1 cellular context compared by ENCODE assay signal in the genomic region with DNA sequence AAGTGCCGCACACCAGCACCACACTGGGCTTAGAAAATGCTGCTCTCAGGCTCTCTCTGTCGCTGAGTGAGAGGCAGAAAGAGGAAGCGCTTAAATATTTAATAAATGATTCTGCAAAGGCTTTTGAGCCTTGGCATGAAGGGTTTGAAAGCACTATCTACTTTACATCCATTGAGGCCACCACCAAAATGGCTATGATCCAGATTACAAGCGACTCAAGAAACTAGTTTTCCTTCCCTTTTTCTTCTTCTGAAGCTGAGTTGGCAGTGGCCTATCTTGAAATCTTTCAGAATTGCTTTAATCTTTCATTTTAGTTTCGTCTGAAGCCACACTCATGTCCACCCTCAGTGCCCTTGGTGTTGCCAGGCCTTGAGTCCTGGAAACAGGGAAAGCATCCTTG.
TF ChIP-seq lines count a peak whose summit lies in the region.

No MANE protein-coding gene starts in this region.

TF ChIP-seq in GM23338, 12 proteins besides CTCF, POLR2A, EP300 and RAD21 (continued from another document):
- TF ChIP-seq, protein P1, sequence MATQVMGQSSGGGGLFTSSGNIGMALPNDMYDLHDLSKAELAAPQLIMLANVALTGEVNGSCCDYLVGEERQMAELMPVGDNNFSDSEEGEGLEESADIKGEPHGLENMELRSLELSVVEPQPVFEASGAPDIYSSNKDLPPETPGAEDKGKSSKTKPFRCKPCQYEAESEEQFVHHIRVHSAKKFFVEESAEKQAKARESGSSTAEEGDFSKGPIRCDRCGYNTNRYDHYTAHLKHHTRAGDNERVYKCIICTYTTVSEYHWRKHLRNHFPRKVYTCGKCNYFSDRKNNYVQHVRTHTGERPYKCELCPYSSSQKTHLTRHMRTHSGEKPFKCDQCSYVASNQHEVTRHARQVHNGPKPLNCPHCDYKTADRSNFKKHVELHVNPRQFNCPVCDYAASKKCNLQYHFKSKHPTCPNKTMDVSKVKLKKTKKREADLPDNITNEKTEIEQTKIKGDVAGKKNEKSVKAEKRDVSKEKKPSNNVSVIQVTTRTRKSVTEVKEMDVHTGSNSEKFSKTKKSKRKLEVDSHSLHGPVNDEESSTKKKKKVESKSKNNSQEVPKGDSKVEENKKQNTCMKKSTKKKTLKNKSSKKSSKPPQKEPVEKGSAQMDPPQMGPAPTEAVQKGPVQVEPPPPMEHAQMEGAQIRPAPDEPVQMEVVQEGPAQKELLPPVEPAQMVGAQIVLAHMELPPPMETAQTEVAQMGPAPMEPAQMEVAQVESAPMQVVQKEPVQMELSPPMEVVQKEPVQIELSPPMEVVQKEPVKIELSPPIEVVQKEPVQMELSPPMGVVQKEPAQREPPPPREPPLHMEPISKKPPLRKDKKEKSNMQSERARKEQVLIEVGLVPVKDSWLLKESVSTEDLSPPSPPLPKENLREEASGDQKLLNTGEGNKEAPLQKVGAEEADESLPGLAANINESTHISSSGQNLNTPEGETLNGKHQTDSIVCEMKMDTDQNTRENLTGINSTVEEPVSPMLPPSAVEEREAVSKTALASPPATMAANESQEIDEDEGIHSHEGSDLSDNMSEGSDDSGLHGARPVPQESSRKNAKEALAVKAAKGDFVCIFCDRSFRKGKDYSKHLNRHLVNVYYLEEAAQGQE (IDR thresholded peaks at IDR 0.05; ENCODE audit: unreplicated experiment): no peak
- TF ChIP-seq CREB1 (CRISPR knock-in tag; IDR thresholded peaks at IDR 0.05; ENCODE audit: low read depth) (no peak), EZH2 (IDR thresholded peaks at IDR 0.05; ENCODE audit: low read depth, unreplicated experiment) (no peak), JUNB (IDR thresholded peaks at IDR 0.05; ENCODE audit: unreplicated experiment) (no peak), EZH2phosphoT487 (IDR thresholded peaks at IDR 0.05; ENCODE audit: unreplicated experiment) (no peak), ZNF114 (CRISPR knock-in tag; IDR thresholded peaks at IDR 0.05) (no peak), POLR2AphosphoS5 (IDR thresholded peaks at IDR 0.05; ENCODE audit: low read depth) (no peak), STAT1 (IDR thresholded peaks at IDR 0.05; ENCODE audit: unreplicated experiment) (no peak)
- TF ChIP-seq, protein P2, sequence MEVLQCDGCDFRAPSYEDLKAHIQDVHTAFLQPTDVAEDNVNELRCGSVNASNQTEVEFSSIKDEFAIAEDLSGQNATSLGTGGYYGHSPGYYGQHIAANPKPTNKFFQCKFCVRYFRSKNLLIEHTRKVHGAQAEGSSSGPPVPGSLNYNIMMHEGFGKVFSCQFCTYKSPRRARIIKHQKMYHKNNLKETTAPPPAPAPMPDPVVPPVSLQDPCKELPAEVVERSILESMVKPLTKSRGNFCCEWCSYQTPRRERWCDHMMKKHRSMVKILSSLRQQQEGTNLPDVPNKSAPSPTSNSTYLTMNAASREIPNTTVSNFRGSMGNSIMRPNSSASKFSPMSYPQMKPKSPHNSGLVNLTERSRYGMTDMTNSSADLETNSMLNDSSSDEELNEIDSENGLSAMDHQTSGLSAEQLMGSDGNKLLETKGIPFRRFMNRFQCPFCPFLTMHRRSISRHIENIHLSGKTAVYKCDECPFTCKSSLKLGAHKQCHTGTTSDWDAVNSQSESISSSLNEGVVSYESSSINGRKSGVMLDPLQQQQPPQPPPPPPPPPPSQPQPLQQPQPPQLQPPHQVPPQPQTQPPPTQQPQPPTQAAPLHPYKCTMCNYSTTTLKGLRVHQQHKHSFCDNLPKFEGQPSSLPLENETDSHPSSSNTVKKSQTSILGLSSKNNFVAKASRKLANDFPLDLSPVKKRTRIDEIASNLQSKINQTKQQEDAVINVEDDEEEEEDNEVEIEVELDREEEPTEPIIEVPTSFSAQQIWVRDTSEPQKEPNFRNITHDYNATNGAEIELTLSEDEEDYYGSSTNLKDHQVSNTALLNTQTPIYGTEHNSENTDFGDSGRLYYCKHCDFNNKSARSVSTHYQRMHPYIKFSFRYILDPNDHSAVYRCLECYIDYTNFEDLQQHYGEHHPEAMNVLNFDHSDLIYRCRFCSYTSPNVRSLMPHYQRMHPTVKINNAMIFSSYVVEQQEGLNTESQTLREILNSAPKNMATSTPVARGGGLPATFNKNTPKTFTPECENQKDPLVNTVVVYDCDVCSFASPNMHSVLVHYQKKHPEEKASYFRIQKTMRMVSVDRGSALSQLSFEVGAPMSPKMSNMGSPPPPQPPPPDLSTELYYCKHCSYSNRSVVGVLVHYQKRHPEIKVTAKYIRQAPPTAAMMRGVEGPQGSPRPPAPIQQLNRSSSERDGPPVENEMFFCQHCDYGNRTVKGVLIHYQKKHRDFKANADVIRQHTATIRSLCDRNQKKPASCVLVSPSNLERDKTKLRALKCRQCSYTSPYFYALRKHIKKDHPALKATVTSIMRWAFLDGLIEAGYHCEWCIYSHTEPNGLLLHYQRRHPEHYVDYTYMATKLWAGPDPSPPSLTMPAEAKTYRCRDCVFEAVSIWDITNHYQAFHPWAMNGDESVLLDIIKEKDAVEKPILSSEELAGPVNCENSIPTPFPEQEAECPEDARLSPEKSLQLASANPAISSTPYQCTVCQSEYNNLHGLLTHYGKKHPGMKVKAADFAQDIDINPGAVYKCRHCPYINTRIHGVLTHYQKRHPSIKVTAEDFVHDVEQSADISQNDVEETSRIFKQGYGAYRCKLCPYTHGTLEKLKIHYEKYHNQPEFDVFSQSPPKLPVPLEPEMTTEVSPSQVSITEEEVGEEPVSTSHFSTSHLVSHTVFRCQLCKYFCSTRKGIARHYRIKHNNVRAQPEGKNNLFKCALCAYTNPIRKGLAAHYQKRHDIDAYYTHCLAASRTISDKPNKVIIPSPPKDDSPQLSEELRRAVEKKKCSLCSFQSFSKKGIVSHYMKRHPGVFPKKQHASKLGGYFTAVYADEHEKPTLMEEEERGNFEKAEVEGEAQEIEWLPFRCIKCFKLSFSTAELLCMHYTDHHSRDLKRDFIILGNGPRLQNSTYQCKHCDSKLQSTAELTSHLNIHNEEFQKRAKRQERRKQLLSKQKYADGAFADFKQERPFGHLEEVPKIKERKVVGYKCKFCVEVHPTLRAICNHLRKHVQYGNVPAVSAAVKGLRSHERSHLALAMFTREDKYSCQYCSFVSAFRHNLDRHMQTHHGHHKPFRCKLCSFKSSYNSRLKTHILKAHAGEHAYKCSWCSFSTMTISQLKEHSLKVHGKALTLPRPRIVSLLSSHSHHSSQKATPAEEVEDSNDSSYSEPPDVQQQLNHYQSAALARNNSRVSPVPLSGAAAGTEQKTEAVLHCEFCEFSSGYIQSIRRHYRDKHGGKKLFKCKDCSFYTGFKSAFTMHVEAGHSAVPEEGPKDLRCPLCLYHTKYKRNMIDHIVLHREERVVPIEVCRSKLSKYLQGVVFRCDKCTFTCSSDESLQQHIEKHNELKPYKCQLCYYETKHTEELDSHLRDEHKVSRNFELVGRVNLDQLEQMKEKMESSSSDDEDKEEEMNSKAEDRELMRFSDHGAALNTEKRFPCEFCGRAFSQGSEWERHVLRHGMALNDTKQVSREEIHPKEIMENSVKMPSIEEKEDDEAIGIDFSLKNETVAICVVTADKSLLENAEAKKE (CRISPR knock-in tag; IDR thresholded peaks at IDR 0.05): no peak
